In the genomic region with DNA sequence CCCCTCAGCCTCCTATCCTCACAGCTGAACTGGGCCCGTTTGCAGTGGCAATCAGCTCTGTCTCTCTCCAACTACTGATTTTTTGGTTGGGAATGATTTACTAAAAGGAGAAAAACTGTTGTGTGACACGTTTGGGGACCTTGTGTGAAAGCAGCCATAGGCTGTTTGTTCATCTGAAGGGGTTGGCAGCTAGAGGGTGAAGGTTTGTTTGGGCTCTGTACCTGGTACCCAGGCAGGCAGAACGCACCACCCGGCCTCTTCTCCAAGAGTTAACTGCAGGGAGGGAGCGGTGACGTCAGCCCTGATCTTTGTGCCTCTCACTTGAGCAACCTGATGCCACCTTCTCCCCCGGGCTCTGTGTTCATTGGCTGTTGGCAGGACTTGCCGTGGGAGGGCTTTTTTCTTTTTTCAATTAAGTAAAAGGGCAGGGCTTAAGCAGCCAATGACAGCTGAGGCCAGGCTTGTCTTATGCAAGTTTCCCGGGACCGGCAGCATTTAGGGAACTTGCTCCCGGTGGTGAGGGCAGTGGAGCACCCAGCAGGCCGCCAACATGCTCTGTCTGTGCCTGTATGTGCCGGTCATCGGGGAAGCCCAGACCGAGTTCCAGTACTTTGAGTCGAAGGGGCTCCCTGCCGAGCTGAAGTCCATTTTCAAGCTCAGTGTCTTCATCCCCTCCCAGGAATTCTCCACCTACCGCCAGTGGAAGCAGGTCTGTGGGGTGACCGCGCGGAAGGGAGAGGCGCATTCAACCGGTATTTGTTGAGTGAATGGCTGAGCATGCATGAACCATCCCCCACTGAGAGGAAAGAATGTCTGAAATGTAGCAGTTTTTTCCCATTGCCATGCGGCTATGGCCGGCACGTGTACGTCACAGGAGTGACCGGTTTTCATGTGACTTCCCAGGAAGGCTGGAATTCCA, we compare ENCODE assay signal across 9 cellular contexts. TPM values are rescaled to one million over a fixed set of nuclear protein-coding genes. Genes with fewer than 3 reads are reported as not detected.
A peak's percentile ranks its signal among the peaks of the same experiment; 100 is the strongest.
DNase-seq lines count a peak whose midpoint lies in the region; TF ChIP-seq lines count a peak whose summit lies in the region.
"Had no signal": no experiment of that assay in that cellular context is flagged by ENCODE, and none has a peak within 500 bp of the region (broad histone marks: within the 10 kb centered on the region; RNA-seq: fewer than 3 reads in every experiment).

No MANE protein-coding gene starts in this region.

- peaks cover 16% of the 10 kb centered on the region for H3K36me3 Mint-ChIP-seq in mesothelial cell of epicardium

- peak overlapping the region; percentile 77 for H3K4me3 Mint-ChIP-seq in mesothelial cell of epicardium
- H3K4me3 Mint-ChIP-seq: B cell had no signal

- no peak for TF ChIP-seq CTCF in epithelial cell of esophagus (IDR thresholded peaks at IDR 0.05; ENCODE audit: insufficient read depth, low read depth, low read length, missing control alignments)
- TF ChIP-seq CTCF in mesothelial cell of epicardium (IDR thresholded peaks at IDR 0.05; ENCODE audit: unreplicated experiment), result no peak

- H3K9me3 Mint-ChIP-seq in mesothelial cell of epicardium, result no peaks in the 10 kb centered on the region

- peaks cover 60% of the 10 kb centered on the region for H3K4me1 Mint-ChIP-seq in mesothelial cell of epicardium

- H3K4me3 ChIP-seq in epithelial cell of esophagus (ENCODE audit: low read length), result peak overlapping the region; percentile 63

- H3K27me3 Mint-ChIP-seq in mesothelial cell of epicardium (ENCODE audit: low read depth), result no peaks in the 10 kb centered on the region
- H3K27me3 Mint-ChIP-seq: B cell had no signal

- peak overlapping the region; percentile 100 for H3K27ac Mint-ChIP-seq in mesothelial cell of epicardium
- H3K27ac Mint-ChIP-seq: B cell had no signal

- DNase-seq in NCI-H2081 (lab: John Stamatoyannopoulos, UW), result peak; percentile 77 to 81
- DNase-seq in NCI-H2081 treated with DMSO at 0.1 percent for 48 hours (lab: John Stamatoyannopoulos, UW), result no peak
- DNase-seq in NCI-H82 treated with DMSO at 0.1 percent for 48 hours (lab: John Stamatoyannopoulos, UW; ENCODE audit: unreplicated experiment), result peak; percentile 76
- peak; percentile 51 for DNase-seq in activated T-cell treated with anti-CD3 and anti-CD28 coated beads for 4 hours
- peak; percentile 99 for DNase-seq in epithelial cell of esophagus (ENCODE audit: low read depth)
- peak; percentile 74 to 85 for DNase-seq in mesothelial cell of epicardium (ENCODE audit: low spot score in 2 of 2, unreplicated experiment in 2 of 2)
- peak; percentile 50 for DNase-seq in stimulated activated CD8-positive, alpha-beta memory T cell treated with anti-CD3 and anti-CD28 coated beads, Interleukin-12 subunit alpha, Interleukin-12 subunit beta, amount 100 ng/mL, for 4 hours (ENCODE audit: low read depth)
- DNase-seq in NK-92 treated with Interleukin-12 subunit alpha and Interleukin-12 subunit beta, amount 100 ng/mL, for 24 hours (lab: John Stamatoyannopoulos, UW), result no peak

RNA-seq across cellular contexts. Expression of a gene that starts 29.3 kb away (rescaled TPM):
- 70.0 to 74.8 TPM (median 72.6 TPM) in 3 replicates for total RNA-seq in mesothelial cell of epicardium

RNA-seq across cellular contexts. Expression of a gene that starts 30.2 kb away (rescaled TPM):
- total RNA-seq in mesothelial cell of epicardium, result 24.2 to 26.4 TPM (median 26.2 TPM) in 3 replicates

RNA-seq across cellular contexts. Expression of a gene that starts 31.2 kb away (rescaled TPM):
- 8.5 to 9.2 TPM (median 8.9 TPM) in 3 replicates for total RNA-seq in mesothelial cell of epicardium

RNA-seq across cellular contexts. Expression of a gene that starts 51.0 kb away (rescaled TPM):
- total RNA-seq in mesothelial cell of epicardium, result not detected in 3 replicates
- total RNA-seq: B cell had no signal

Comparison
In these comparisons a context has a peak if more than half of its experiments do, and no peak if none do; other contexts are left out.
1. DNase-seq: peak in NCI-H2081 (2 of 2), NCI-H82 treated with DMSO at 0.1 percent for 48 hours (single experiment), activated T-cell treated with anti-CD3 and anti-CD28 coated beads for 4 hours (single experiment), epithelial cell of esophagus (single experiment), mesothelial cell of epicardium (2 of 2) and stimulated activated CD8-positive, alpha-beta memory T cell treated with anti-CD3 and anti-CD28 coated beads, Interleukin-12 subunit alpha, Interleukin-12 subunit beta, amount 100 ng/mL, for 4 hours (single experiment); none in NCI-H2081 treated with DMSO at 0.1 percent for 48 hours (single experiment) and NK-92 treated with Interleukin-12 subunit alpha and Interleukin-12 subunit beta, amount 100 ng/mL, for 24 hours (single experiment).